8 cellular contexts compared by ENCODE assay signal in genomic region chr10:51063659-51064535, GRCh38. TPM values are rescaled to one million over a fixed set of nuclear protein-coding genes. Genes with fewer than 3 reads are reported as not detected.
DNase-seq lines count a peak whose midpoint lies in the region; ATAC-seq and TF ChIP-seq lines count a peak whose summit lies in the region.

No MANE protein-coding gene starts in this region.

- TF ChIP-seq EP300 in upper lobe of left lung (IDR thresholded peaks at IDR 0.05): no peak

- 5 to 6% methylated on average over 2 of the region's 2 CpGs for WGBS in upper lobe of left lung, 2 donors

- no peak for TF ChIP-seq POLR2A in upper lobe of left lung (IDR thresholded peaks at IDR 0.05)

- no peak overlapping the region for H3K27ac ChIP-seq in upper lobe of left lung

- no peaks in the 10 kb centered on the region for H3K9me3 ChIP-seq in upper lobe of left lung

- peak; percentile 56 for ATAC-seq in left ventricle myocardium superior
- peak in 1 of 2 donors; percentile 53 for ATAC-seq in upper lobe of left lung (ENCODE audit: low FRiP score in 2 of 2)
- ATAC-seq in GM19463 (IDR thresholded peaks at IDR 0.05; ENCODE audit: unreplicated experiment): no peak
- ATAC-seq in HG03025 (IDR thresholded peaks at IDR 0.05; ENCODE audit: low FRiP score, unreplicated experiment): no peak

- TF ChIP-seq CTCF in upper lobe of left lung (IDR thresholded peaks at IDR 0.05): peak; percentile 10 to 47 (median 36)

- no peaks in the 10 kb centered on the region for H3K27me3 ChIP-seq in upper lobe of left lung

- no peaks in the 10 kb centered on the region for H3K4me1 ChIP-seq in upper lobe of left lung

- intact Hi-C loops in left ventricle myocardium superior (cut with micrococcal nuclease): no loop called here

- DNase-seq in NCI-H82 (lab: John Stamatoyannopoulos, UW): peak; percentile 36
- no peak for DNase-seq in NCI-H82 treated with DMSO at 0.1 percent for 48 hours (lab: John Stamatoyannopoulos, UW; ENCODE audit: unreplicated experiment)
- peak; percentile 26 for DNase-seq in SW480 (ENCODE audit: low spot score)
- DNase-seq in left ventricle myocardium superior: no peak
- no peak for DNase-seq in upper lobe of left lung
- no peak for DNase-seq in NCI-H2029 (lab: John Stamatoyannopoulos, UW)

- no peaks in the 10 kb centered on the region for H3K36me3 ChIP-seq in upper lobe of left lung

- H3K4me3 ChIP-seq in upper lobe of left lung: no peak overlapping the region

RNA-seq across cellular contexts. Expression of gene PRKG1, which starts 10.4 kb away (rescaled TPM):
- 24.9 TPM for total RNA-seq in left ventricle myocardium superior
- total RNA-seq in upper lobe of left lung: 10 to 100 TPM; 12.9 to 43.0 (median 25.0) TPM

Comparison
In these comparisons a context has a peak if more than half of its experiments do, and no peak if none do; other contexts are left out.
1. DNase-seq: peak in NCI-H82 (single experiment) and SW480 (single experiment); none in NCI-H82 treated with DMSO at 0.1 percent for 48 hours (single experiment), left ventricle myocardium superior (single experiment), upper lobe of left lung (0 of 2) and NCI-H2029 (single experiment).